16 cellular contexts compared by ENCODE assay signal in the genomic region with DNA sequence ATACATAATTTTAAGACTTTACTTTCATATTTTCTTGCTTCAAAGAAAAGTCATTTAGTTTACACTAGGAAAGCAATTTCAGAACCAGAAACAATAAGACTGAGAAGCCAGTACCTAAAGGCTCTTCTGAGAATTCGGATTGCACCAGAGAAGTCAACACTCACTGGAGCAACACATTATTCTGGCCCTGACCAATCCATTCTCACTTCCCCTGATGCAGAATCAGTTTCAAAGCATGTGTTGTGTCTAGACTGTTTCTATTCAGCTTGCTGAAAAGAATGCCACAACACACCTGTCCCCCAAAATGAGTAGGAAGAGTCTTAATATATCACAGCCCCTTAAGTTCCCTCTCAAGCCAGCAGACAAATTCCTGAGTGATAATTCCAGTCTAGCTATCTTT.
A peak's percentile ranks its signal among the peaks of the same experiment; 100 is the strongest.
DNase-seq lines count a peak whose midpoint lies in the region; ATAC-seq and TF ChIP-seq lines count a peak whose summit lies in the region.
"Had no signal": no experiment of that assay in that cellular context is flagged by ENCODE, and none has a peak within 500 bp of the region (broad histone marks: within the 10 kb centered on the region; RNA-seq: fewer than 3 reads in every experiment).

No MANE protein-coding gene starts in this region.

- DNase-seq in GM12865 (ENCODE audit: low read depth) (peak; percentile 12), MM.1S (peak; percentile 60), GM13976 (ENCODE audit: low spot score) (no peak), MCF 10A (ENCODE audit: unreplicated experiment) (no peak)
- no peak for DNase-seq in activated CD4-positive, alpha-beta memory T cell treated with anti-CD3 and anti-CD28 coated beads, Interleukin-2, amount 10 ng/mL, durations not matched to agents 7 days and 5 days
- no peak for DNase-seq in stimulated activated naive CD8-positive, alpha-beta T cell treated with anti-CD3 and anti-CD28 coated beads, Interleukin-15, amount 100 ng/mL, for 72 hours
- DNase-seq: 8988T, NCI-H1092, NCI-H345, NCI-H526 treated with DMSO at 0.1 percent for 48 hours, PC-3 had no signal

- H3K79me2 ChIP-seq in MM.1S (ENCODE audit: low read length) = no peaks in the 10 kb centered on the region

- H2AFZ ChIP-seq in MM.1S (ENCODE audit: low read length) = no peak overlapping the region
- H2AFZ ChIP-seq: GM23338 had no signal

- H3K27ac Mint-ChIP-seq in activated CD4-positive, alpha-beta memory T cell treated with anti-CD3 and anti-CD28 coated beads, Interleukin-2, amount 10 ng/mL, durations not matched to agents 7 days and 5 days = no peak overlapping the region
- no peak overlapping the region for H3K27ac Mint-ChIP-seq in stimulated activated naive CD8-positive, alpha-beta T cell treated with anti-CD3 and anti-CD28 coated beads, Interleukin-15, amount 100 ng/mL, for 72 hours
- no peak overlapping the region for H3K27ac Mint-ChIP-seq in MCF 10A (ENCODE audit: low read depth, unreplicated experiment)
- H3K27ac Mint-ChIP-seq: GM23338 had no signal

- H3K9me3 Mint-ChIP-seq in activated CD4-positive, alpha-beta memory T cell treated with anti-CD3 and anti-CD28 coated beads, Interleukin-2, amount 10 ng/mL, durations not matched to agents 7 days and 5 days = peaks cover 9% of the 10 kb centered on the region
- peaks cover 4 to 9% of the 10 kb centered on the region in 2 donors for H3K9me3 Mint-ChIP-seq in stimulated activated naive CD8-positive, alpha-beta T cell treated with anti-CD3 and anti-CD28 coated beads, Interleukin-15, amount 100 ng/mL, for 72 hours
- no peaks in the 10 kb centered on the region for H3K9me3 Mint-ChIP-seq in MCF 10A (ENCODE audit: unreplicated experiment)
- H3K9me3 Mint-ChIP-seq: GM23338 had no signal

- no peaks in the 10 kb centered on the region for H3K9me2 ChIP-seq in MM.1S (replicated peaks; ENCODE audit: insufficient read depth, low read length)

- no peak for TF ChIP-seq CTCF in GM12865 (IDR thresholded peaks at IDR 0.05; ENCODE audit: insufficient read depth, low read depth, low read length, missing control alignments)
- TF ChIP-seq CTCF in MM.1S (IDR thresholded peaks at IDR 0.05; ENCODE audit: low read length) = no peak
- TF ChIP-seq CTCF in GM13976 (IDR thresholded peaks at IDR 0.05; ENCODE audit: borderline replicate concordance, control extremely low read depth, extremely low read depth, insufficient read depth, missing control alignments) = no peak
- no peak for TF ChIP-seq CTCF in MCF 10A (IDR thresholded peaks at IDR 0.05; ENCODE audit: unreplicated experiment)

- H3K27me3 Mint-ChIP-seq in activated CD4-positive, alpha-beta memory T cell treated with anti-CD3 and anti-CD28 coated beads, Interleukin-2, amount 10 ng/mL, durations not matched to agents 7 days and 5 days = no peaks in the 10 kb centered on the region
- no peaks in the 10 kb centered on the region for H3K27me3 Mint-ChIP-seq in stimulated activated naive CD8-positive, alpha-beta T cell treated with anti-CD3 and anti-CD28 coated beads, Interleukin-15, amount 100 ng/mL, for 72 hours
- H3K27me3 Mint-ChIP-seq in MCF 10A (ENCODE audit: insufficient read depth, unreplicated experiment) = no peaks in the 10 kb centered on the region

- BruUV-seq in MCF 10A (replicated peaks; lab: Mats Ljungman, UMichigan) = no TSS peak

- H3K27ac ChIP-seq in MM.1S (ENCODE audit: low read length) = peak overlapping the region; percentile 10; the same call in 1 of the 2 replicates
- H3K27ac ChIP-seq: BLaER1 treated with 17β-estradiol and CSF1 and Interleukin-3, amounts not matched to agents 10 nM and 100 nM had no signal

- no peak overlapping the region for H3K9ac ChIP-seq in MM.1S (ENCODE audit: low read length)
- H3K9ac ChIP-seq: BLaER1 treated with 17β-estradiol and CSF1 and Interleukin-3, amounts not matched to agents 10 nM and 100 nM had no signal

- H3K9me3 ChIP-seq in MM.1S (replicated peaks; ENCODE audit: insufficient read depth, low read length) = no peaks in the 10 kb centered on the region

- H3K36me3 ChIP-seq in MM.1S (replicated peaks; ENCODE audit: insufficient read depth, low read length) = no peaks in the 10 kb centered on the region
- H3K36me3 ChIP-seq: BLaER1 treated with 17β-estradiol and CSF1 and Interleukin-3, amounts not matched to agents 10 nM and 100 nM had no signal

- peak; percentile 62 for ATAC-seq in GM18909 (IDR thresholded peaks at IDR 0.05; ENCODE audit: poor library complexity, unreplicated experiment)
- ATAC-seq in HG02852 (IDR thresholded peaks at IDR 0.05; ENCODE audit: unreplicated experiment) = peak; percentile 81
- no peak for ATAC-seq in stimulated activated naive CD8-positive, alpha-beta T cell treated with anti-CD3 and anti-CD28 coated beads, Interleukin-15, amount 100 ng/mL, for 72 hours
- ATAC-seq: GM23338, K562, PC-3 had no signal

- no peak overlapping the region for H3K4me2 ChIP-seq in MM.1S (ENCODE audit: low read depth, low read length)
- H3K4me2 ChIP-seq: BLaER1 treated with 17β-estradiol and CSF1 and Interleukin-3, amounts not matched to agents 10 nM and 100 nM; GM23338 had no signal

- H3K4me3 Mint-ChIP-seq in activated CD4-positive, alpha-beta memory T cell treated with anti-CD3 and anti-CD28 coated beads, Interleukin-2, amount 10 ng/mL, durations not matched to agents 7 days and 5 days = no peak overlapping the region
- H3K4me3 Mint-ChIP-seq in stimulated activated naive CD8-positive, alpha-beta T cell treated with anti-CD3 and anti-CD28 coated beads, Interleukin-15, amount 100 ng/mL, for 72 hours = no peak overlapping the region
- H3K4me3 Mint-ChIP-seq in MCF 10A (ENCODE audit: unreplicated experiment) = no peak overlapping the region
- H3K4me3 Mint-ChIP-seq: GM23338 had no signal

- H3K27me3 ChIP-seq in MM.1S (replicated peaks; ENCODE audit: insufficient read depth, low read length) = no peaks in the 10 kb centered on the region
- H3K27me3 ChIP-seq: BLaER1 treated with 17β-estradiol and CSF1 and Interleukin-3, amounts not matched to agents 10 nM and 100 nM had no signal

- H3K4me3 ChIP-seq in GM12865 (ENCODE audit: low read depth, low read length) (no peak overlapping the region), MM.1S (ENCODE audit: low read length) (no peak overlapping the region)
- H3K4me3 ChIP-seq: BLaER1 treated with 17β-estradiol and CSF1 and Interleukin-3, amounts not matched to agents 10 nM and 100 nM; GM23338; K562 had no signal

- no peaks in the 10 kb centered on the region for H3F3A ChIP-seq in MM.1S (ENCODE audit: insufficient read depth, low read length)

- CTCF ChIA-PET in activated CD4-positive, alpha-beta memory T cell treated with anti-CD3 and anti-CD28 coated beads, Interleukin-2, amount 10 ng/mL, durations not matched to agents 7 days and 5 days (lab: Charles Lee) = no interaction called here
- CTCF ChIA-PET in MCF 10A (lab: Yijun Ruan, JAX) = interaction anchor here (0.9 kb wide), 1 partner anchor 22 kb away, joined by 3 read pairs; no protein-coding TSS in a partner anchor

- no peaks in the 10 kb centered on the region for H3K4me1 Mint-ChIP-seq in activated CD4-positive, alpha-beta memory T cell treated with anti-CD3 and anti-CD28 coated beads, Interleukin-2, amount 10 ng/mL, durations not matched to agents 7 days and 5 days
- H3K4me1 Mint-ChIP-seq in stimulated activated naive CD8-positive, alpha-beta T cell treated with anti-CD3 and anti-CD28 coated beads, Interleukin-15, amount 100 ng/mL, for 72 hours = no peaks in the 10 kb centered on the region
- no peaks in the 10 kb centered on the region for H3K4me1 Mint-ChIP-seq in MCF 10A (ENCODE audit: insufficient read depth, unreplicated experiment)
- H3K4me1 Mint-ChIP-seq: GM23338 had no signal

- no peaks in the 10 kb centered on the region for H3K36me3 Mint-ChIP-seq in activated CD4-positive, alpha-beta memory T cell treated with anti-CD3 and anti-CD28 coated beads, Interleukin-2, amount 10 ng/mL, durations not matched to agents 7 days and 5 days (ENCODE audit: low read depth)
- no peaks in the 10 kb centered on the region for H3K36me3 Mint-ChIP-seq in MCF 10A (ENCODE audit: insufficient read depth, unreplicated experiment)

- H3K4me1 ChIP-seq in MM.1S (ENCODE audit: low read length) = peaks cover 8% of the 10 kb centered on the region
- H3K4me1 ChIP-seq: BLaER1 treated with 17β-estradiol and CSF1 and Interleukin-3, amounts not matched to agents 10 nM and 100 nM had no signal

- intact Hi-C loops in MCF 10A (cut with micrococcal nuclease) = no loop called here

- no peaks in the 10 kb centered on the region for H4K20me1 ChIP-seq in MM.1S (ENCODE audit: insufficient read depth, low read length)
- H4K20me1 ChIP-seq: BLaER1 treated with 17β-estradiol and CSF1 and Interleukin-3, amounts not matched to agents 10 nM and 100 nM had no signal

- in situ Hi-C loops in GM13976 (cut with MboI; ENCODE audit: low sequenced_read_pairs, unreplicated experiment) = no loop called here

- POLR2A ChIA-PET in activated CD4-positive, alpha-beta memory T cell treated with anti-CD3 and anti-CD28 coated beads, Interleukin-2, amount 10 ng/mL, durations not matched to agents 7 days and 5 days (lab: Charles Lee) = no interaction called here
- POLR2A ChIA-PET in MCF 10A (lab: Yijun Ruan, JAX) = no interaction called here

Comparison
In these comparisons a context has a peak if more than half of its experiments do, and no peak if none do; other contexts are left out.
1. DNase-seq: peak in GM12865 (single experiment) and MM.1S (single experiment); none in GM13976 (single experiment), activated CD4-positive, alpha-beta memory T cell treated with anti-CD3 and anti-CD28 coated beads, Interleukin-2, amount 10 ng/mL, durations not matched to agents 7 days and 5 days (single experiment), stimulated activated naive CD8-positive, alpha-beta T cell treated with anti-CD3 and anti-CD28 coated beads, Interleukin-15, amount 100 ng/mL, for 72 hours (0 of 2) and MCF 10A (single experiment).